In genomic region chr2:190858817-190859216, GRCh38 we compare ENCODE assay signal across 12 cellular contexts. TPM values are rescaled to one million over a fixed set of nuclear protein-coding genes. Genes with fewer than 3 reads are reported as not detected.
DNase-seq lines count a peak whose midpoint lies in the region; ATAC-seq, FAIRE-seq and TF ChIP-seq lines count a peak whose summit lies in the region.
"Had no signal": no experiment of that assay in that cellular context is flagged by ENCODE, and none has a peak within 500 bp of the region (broad histone marks: within the 10 kb centered on the region; RNA-seq: fewer than 3 reads in every experiment).

No MANE protein-coding gene starts in this region.

- no peak for ATAC-seq in activated CD8-positive, alpha-beta memory T cell treated with anti-CD3 and anti-CD28 coated beads, Interleukin-2, amount 10 ng/mL, durations not matched to agents 7 days and 5 days

- H3K27ac ChIP-seq in brain microvascular endothelial cell (peak overlapping the region; percentile 56), keratinocyte (ENCODE audit: control insufficient read depth, insufficient read depth, low read length) (no peak overlapping the region), colonic mucosa (no peak overlapping the region)
- H3K27ac ChIP-seq: heart right ventricle, VCaP had no signal

- no peaks in the 10 kb centered on the region for H3K27me3 Mint-ChIP-seq in activated CD8-positive, alpha-beta memory T cell treated with anti-CD3 and anti-CD28 coated beads, Interleukin-2, amount 10 ng/mL, durations not matched to agents 7 days and 5 days

- peaks cover 21% of the 10 kb centered on the region for H3K4me1 ChIP-seq in keratinocyte (ENCODE audit: control insufficient read depth, extremely low read depth, insufficient read depth, low read length)
- peaks cover 5% of the 10 kb centered on the region for H3K4me1 ChIP-seq in colonic mucosa

- peaks cover 20% of the 10 kb centered on the region for H3K4me1 Mint-ChIP-seq in activated CD8-positive, alpha-beta memory T cell treated with anti-CD3 and anti-CD28 coated beads, Interleukin-2, amount 10 ng/mL, durations not matched to agents 7 days and 5 days

- no peaks in the 10 kb centered on the region for H3K9me1 ChIP-seq in keratinocyte (ENCODE audit: control insufficient read depth, extremely low read depth, insufficient read depth, low read length)

- no peaks in the 10 kb centered on the region for H3K79me2 ChIP-seq in keratinocyte (ENCODE audit: control insufficient read depth, insufficient read depth, low read length)

- TF ChIP-seq CTCF in brain microvascular endothelial cell (IDR thresholded peaks at IDR 0.05; ENCODE audit: low read depth, low read length, missing control alignments), result no peak
- no peak for TF ChIP-seq CTCF in keratinocyte (optimal IDR thresholded peaks at IDR 0.05 in 1 of 3, IDR thresholded peaks at IDR 0.05 in 1 of 3, conservative IDR thresholded peaks at IDR 0.05 in 1 of 3; ENCODE audit: extremely low read depth in 1 of 3, insufficient read depth in 2 of 3, low read length in 3 of 3)
- TF ChIP-seq CTCF in colonic mucosa (IDR thresholded peaks at IDR 0.05), result no peak

- FAIRE-seq in keratinocyte (lab: Jason Lieb, UNC), result peak; percentile 36

- no peak overlapping the region for H2AFZ ChIP-seq in keratinocyte (ENCODE audit: control insufficient read depth, low read length)

- H4K20me1 ChIP-seq in keratinocyte (ENCODE audit: control insufficient read depth, extremely low read depth, insufficient read depth, low read length), result no peaks in the 10 kb centered on the region

- H3K4me3 Mint-ChIP-seq in activated CD8-positive, alpha-beta memory T cell treated with anti-CD3 and anti-CD28 coated beads, Interleukin-2, amount 10 ng/mL, durations not matched to agents 7 days and 5 days, result no peak overlapping the region

- CTCF ChIA-PET in activated CD8-positive, alpha-beta memory T cell treated with anti-CD3 and anti-CD28 coated beads, Interleukin-2, amount 10 ng/mL, durations not matched to agents 7 days and 5 days (lab: Charles Lee), result interaction anchor here (1.7 kb wide), 1 partner anchor 9 kb away, joined by 10 read pairs; no protein-coding TSS in a partner anchor

- no peaks in the 10 kb centered on the region for H3K36me3 ChIP-seq in brain microvascular endothelial cell (replicated peaks)
- H3K36me3 ChIP-seq in keratinocyte (ENCODE audit: control insufficient read depth in 2 of 2, extremely low read depth in 1 of 2, insufficient read depth in 2 of 2, low read length in 2 of 2), result no peaks in the 10 kb centered on the region
- H3K36me3 ChIP-seq in colonic mucosa, result no peaks in the 10 kb centered on the region
- H3K36me3 ChIP-seq: heart right ventricle had no signal

- H3K4me2 ChIP-seq in keratinocyte (ENCODE audit: control insufficient read depth, extremely low read depth, insufficient read depth, low read depth, low read length), result no peak overlapping the region

- no peaks in the 10 kb centered on the region for H3K9me3 ChIP-seq in keratinocyte (ENCODE audit: control insufficient read depth, low read depth, low read length)
- H3K9me3 ChIP-seq in colonic mucosa, result no peaks in the 10 kb centered on the region
- H3K9me3 ChIP-seq: heart right ventricle had no signal

- peaks cover 17% of the 10 kb centered on the region for H3K36me3 Mint-ChIP-seq in activated CD8-positive, alpha-beta memory T cell treated with anti-CD3 and anti-CD28 coated beads, Interleukin-2, amount 10 ng/mL, durations not matched to agents 7 days and 5 days

- dilution Hi-C loops in keratinocyte (cut with MboI; ENCODE audit: extremely low pct_ligation_motif_present, low sequenced_read_pairs), result no loop called here

- no peak overlapping the region for H3K9ac ChIP-seq in keratinocyte (ENCODE audit: control insufficient read depth, extremely low read depth, insufficient read depth, low read length)
- no peak overlapping the region for H3K9ac ChIP-seq in colonic mucosa (ENCODE audit: low read depth in 2 of 2, low read length in 2 of 2)

- DNase-seq in A172 (ENCODE audit: low spot score), result peak; percentile 50
- peak; percentile 91 for DNase-seq in HT1080 (ENCODE audit: low read depth)
- peak; percentile 60 for DNase-seq in brain microvascular endothelial cell
- DNase-seq in keratinocyte (ENCODE audit: low read depth, low spot score), result no peak
- DNase-seq in activated CD8-positive, alpha-beta memory T cell treated with anti-CD3 and anti-CD28 coated beads, Interleukin-2, amount 10 ng/mL, durations not matched to agents 7 days and 5 days, result no peak
- no peak for DNase-seq in Ammon's horn (ENCODE audit: low spot score)
- no peak for DNase-seq in NCI-H2227 treated with DMSO at 0.1 percent for 48 hours (lab: John Stamatoyannopoulos, UW)
- no peak for DNase-seq in colonic mucosa
- DNase-seq: activated T-cell treated with anti-CD3 and anti-CD28 coated beads, Interleukin-2, amount 50 U/mL, for 1 hour; heart right ventricle; stimulated activated CD4-positive, alpha-beta T cell treated with anti-CD3 and anti-CD28 coated beads, Interleukin-12 subunit alpha, Interleukin-12 subunit beta, amount 100 ng/mL, for 4 hours had no signal

- in situ Hi-C loops in brain microvascular endothelial cell (cut with HindIII; ENCODE audit: low pct_ligation_motif_present, low sequenced_read_pairs), result no loop called here

- H3K27ac Mint-ChIP-seq in activated CD8-positive, alpha-beta memory T cell treated with anti-CD3 and anti-CD28 coated beads, Interleukin-2, amount 10 ng/mL, durations not matched to agents 7 days and 5 days, result no peak overlapping the region

- H3K27me3 ChIP-seq in brain microvascular endothelial cell (replicated peaks), result no peaks in the 10 kb centered on the region
- no peaks in the 10 kb centered on the region for H3K27me3 ChIP-seq in keratinocyte (ENCODE audit: control insufficient read depth, extremely low read depth, insufficient read depth, low read length)
- H3K27me3 ChIP-seq in colonic mucosa, result no peaks in the 10 kb centered on the region
- H3K27me3 ChIP-seq: heart right ventricle had no signal

- intact Hi-C loops in colonic mucosa (cut with DNase I), result no loop called here

- H3K9me3 Mint-ChIP-seq in activated CD8-positive, alpha-beta memory T cell treated with anti-CD3 and anti-CD28 coated beads, Interleukin-2, amount 10 ng/mL, durations not matched to agents 7 days and 5 days (ENCODE audit: low read depth), result peaks cover 8% of the 10 kb centered on the region

- H3K4me3 ChIP-seq in brain microvascular endothelial cell (ENCODE audit: low read depth, low read length) (no peak overlapping the region), keratinocyte (ENCODE audit: control insufficient read depth in 2 of 3, extremely low read depth in 1 of 3, insufficient read depth in 2 of 3, low read depth in 1 of 3, low read length in 3 of 3) (no peak overlapping the region), colonic mucosa (no peak overlapping the region)
- H3K4me3 ChIP-seq: heart right ventricle had no signal

RNA-seq across cellular contexts. Expression of gene GLS, which starts 21.8 kb away (rescaled TPM):
- 221 and 233 TPM in 2 replicates for total RNA-seq in A172 (2014; rRNA removed; shearing (Covaris generic))
- 116 and 131 TPM in 2 replicates for total RNA-seq in HT1080 (2014; rRNA removed; shearing (Covaris generic))
- polyA plus RNA-seq in HT1080 (2015; cell fraction: cytosol; rRNA removed), result 55.3 and 77.3 TPM in 2 replicates
- polyA plus RNA-seq in HT1080 (2015; cell fraction: nucleus; rRNA removed), result 268 and 287 TPM in 2 replicates
- 70.9 to 130 TPM (median 98.4 TPM) in 3 replicates for polyA plus RNA-seq in keratinocyte
- 73.4 TPM for polyA plus RNA-seq in keratinocyte (2011; ENCODE audit: low read depth)
- 35.9 and 65.0 TPM in 2 replicates for polyA plus RNA-seq in keratinocyte (2011; cell fraction: cytosol; rRNA removed)
- 125 and 208 TPM in 2 replicates for polyA plus RNA-seq in keratinocyte (2011; cell fraction: nucleus; rRNA removed)
- polyA plus RNA-seq in keratinocyte (2012; ENCODE audit: low replicate concordance), result 84.0 and 86.3 TPM in 2 replicates
- 54.3 to 225 TPM (median 97.0 TPM) in 3 replicates for polyA minus RNA-seq in keratinocyte
- polyA minus RNA-seq in keratinocyte (2011; cell fraction: cytosol; rRNA and poly(A)+ RNA removed), result 85.0 TPM
- 243 and 504 TPM in 2 replicates for polyA minus RNA-seq in keratinocyte (2011; cell fraction: nucleus; rRNA and poly(A)+ RNA removed)
- total RNA-seq in activated CD8-positive, alpha-beta memory T cell treated with anti-CD3 and anti-CD28 coated beads, Interleukin-2, amount 10 ng/mL, durations not matched to agents 7 days and 5 days, result 100 to 1,000 TPM; 187 to 191 TPM
- 10 to 100 TPM; 50.5 to 72.3 TPM for total RNA-seq in colonic mucosa

Comparison
In these comparisons a context has a peak if more than half of its experiments do, and no peak if none do; other contexts are left out.
1. DNase-seq: peak in A172 (single experiment), HT1080 (single experiment) and brain microvascular endothelial cell (single experiment); none in keratinocyte (single experiment), activated CD8-positive, alpha-beta memory T cell treated with anti-CD3 and anti-CD28 coated beads, Interleukin-2, amount 10 ng/mL, durations not matched to agents 7 days and 5 days (single experiment), Ammon's horn (single experiment), NCI-H2227 treated with DMSO at 0.1 percent for 48 hours (single experiment) and colonic mucosa (single experiment).